In genomic region chr6:38316099-38316868, GRCh38 we compare ENCODE assay signal across 1 cellular context.
TF ChIP-seq lines count a peak whose summit lies in the region.

No MANE protein-coding gene starts in this region.

TF ChIP-seq in GM12878, 131 proteins besides CTCF, POLR2A, EP300 and RAD21 (continued from another document and continues in another):
- no peak for TF ChIP-seq ZBTB11 (CRISPR knock-in tag; IDR thresholded peaks at IDR 0.05)
- peak; percentile 91 for TF ChIP-seq MTA2 (IDR thresholded peaks at IDR 0.05; ENCODE audit: low read depth)
- no peak for TF ChIP-seq EGR1 (IDR thresholded peaks at IDR 0.05; ENCODE audit: borderline replicate concordance in 1 of 2, low read depth in 2 of 2, low read length in 2 of 2)
- TF ChIP-seq NKRF (conservative IDR thresholded peaks at IDR 0.05), result no peak
- no peak for TF ChIP-seq NFXL1 (IDR thresholded peaks at IDR 0.05; ENCODE audit: borderline replicate concordance)
- no peak for TF ChIP-seq ZNF24 (IDR thresholded peaks at IDR 0.05)
- TF ChIP-seq MYB (IDR thresholded peaks at IDR 0.05; ENCODE audit: borderline replicate concordance, low read depth, low read length), result no peak
- no peak for TF ChIP-seq NRF1 (conservative IDR thresholded peaks at IDR 0.05; ENCODE audit: low read depth, low read length)
- TF ChIP-seq IKZF1 (conservative IDR thresholded peaks at IDR 0.05), result no peak; the same call in 1 of the 2 replicates
- no peak for TF ChIP-seq FOXK2 (IDR thresholded peaks at IDR 0.05)
- TF ChIP-seq RBBP5 (conservative IDR thresholded peaks at IDR 0.05), result no peak
- no peak for TF ChIP-seq IRF4 (IDR thresholded peaks at IDR 0.05; ENCODE audit: low read depth, low read length)
- TF ChIP-seq IRF5 (IDR thresholded peaks at IDR 0.05; ENCODE audit: borderline replicate concordance), result no peak
- TF ChIP-seq ESRRA (IDR thresholded peaks at IDR 0.05; ENCODE audit: low read length), result no peak
- peak; percentile 70 for TF ChIP-seq SPI1 (IDR thresholded peaks at IDR 0.05; ENCODE audit: borderline replicate concordance, insufficient read depth, low read depth, low read length)
- TF ChIP-seq ZNF687 (IDR thresholded peaks at IDR 0.05), result no peak
- TF ChIP-seq PKNOX1 (IDR thresholded peaks at IDR 0.05), result no peak; the same call in 1 of the 2 replicates
- no peak for TF ChIP-seq HSF1 (IDR thresholded peaks at IDR 0.05; ENCODE audit: low read depth, low read length)
- no peak for TF ChIP-seq PBX3 (IDR thresholded peaks at IDR 0.05; ENCODE audit: insufficient replicate concordance, low read depth, low read length)
- TF ChIP-seq ATF3 (IDR thresholded peaks at IDR 0.05; ENCODE audit: borderline replicate concordance, extremely low read depth, low read depth, low read length), result no peak
- no peak for TF ChIP-seq USF2 (IDR thresholded peaks at IDR 0.05; ENCODE audit: borderline replicate concordance, low read depth, low read length)
- no peak for TF ChIP-seq NR2F1 (conservative IDR thresholded peaks at IDR 0.05)
- peak; percentile 90; the same call in 1 of the 2 replicates for TF ChIP-seq TBL1XR1 (IDR thresholded peaks at IDR 0.05; ENCODE audit: low read depth, low read length)
- TF ChIP-seq CHD1 (IDR thresholded peaks at IDR 0.05; ENCODE audit: low read depth, low read length), result no peak
- no peak for TF ChIP-seq E2F4 (IDR thresholded peaks at IDR 0.05; ENCODE audit: low read depth, low read length)
- TF ChIP-seq NFIC (IDR thresholded peaks at IDR 0.05; ENCODE audit: low read depth, low read length), result peak; percentile 99
- peak; percentile 99 for TF ChIP-seq MEF2A (IDR thresholded peaks at IDR 0.05; ENCODE audit: insufficient read depth, low read depth, low read length)
- no peak for TF ChIP-seq ZNF384 (IDR thresholded peaks at IDR 0.05; ENCODE audit: borderline replicate concordance, low read depth, low read length)
- TF ChIP-seq CEBPZ (IDR thresholded peaks at IDR 0.05; ENCODE audit: low read depth, low read length), result no peak
- TF ChIP-seq BMI1 (IDR thresholded peaks at IDR 0.05; ENCODE audit: borderline replicate concordance), result no peak
- peak in 1 of 2 experiments; percentile 43; a peak in 3 of 4 replicates for TF ChIP-seq IKZF2 (IDR thresholded peaks at IDR 0.05)
- TF ChIP-seq SMAD1 (IDR thresholded peaks at IDR 0.05; ENCODE audit: low read depth, partially characterized antibody), result no peak
- TF ChIP-seq LARP7 (IDR thresholded peaks at IDR 0.05), result no peak
- no peak for TF ChIP-seq RB1 (IDR thresholded peaks at IDR 0.05; ENCODE audit: borderline replicate concordance)
- TF ChIP-seq SREBF1 (IDR thresholded peaks at IDR 0.05; ENCODE audit: low read length), result no peak
- no peak for TF ChIP-seq SIX5 (IDR thresholded peaks at IDR 0.05; ENCODE audit: low read depth, low read length, severe bottlenecking)
- no peak for TF ChIP-seq MYC (IDR thresholded peaks at IDR 0.05; ENCODE audit: insufficient read depth, insufficient read length, insufficient replicate concordance, low read length, severe bottlenecking)
- TF ChIP-seq TCF3 (IDR thresholded peaks at IDR 0.05; ENCODE audit: borderline replicate concordance, insufficient read depth, low read depth, low read length), result no peak
- no peak for TF ChIP-seq KAT2A (conservative IDR thresholded peaks at IDR 0.05; ENCODE audit: control insufficient read depth, low read depth, low read length)
